7 cellular contexts compared by ENCODE assay signal in genomic region chr1:46183119-46183842, GRCh38. TPM values are rescaled to one million over a fixed set of nuclear protein-coding genes. Genes with fewer than 3 reads are reported as not detected.
DNase-seq lines count a peak whose midpoint lies in the region; ATAC-seq, FAIRE-seq and TF ChIP-seq lines count a peak whose summit lies in the region.

No MANE protein-coding gene starts in this region.

- WGBS in prostate gland, result 17% methylated on average over 7 of the region's 7 CpGs

- TF ChIP-seq CTCF in fibroblast of villous mesenchyme (IDR thresholded peaks at IDR 0.05; ENCODE audit: insufficient read depth, low read depth, low read length) (no peak), prostate gland (IDR thresholded peaks at IDR 0.05) (peak in 1 of 4 experiments; percentile 22), D721Med (IDR thresholded peaks at IDR 0.05; ENCODE audit: insufficient read depth, missing control alignments) (no peak)

- H3K27me3 ChIP-seq in prostate gland (replicated peaks; ENCODE audit: insufficient read depth), result no peaks in the 10 kb centered on the region

- no peak overlapping the region for H3K4me3 ChIP-seq in fibroblast of villous mesenchyme (ENCODE audit: low read depth, low read length)
- H3K4me3 ChIP-seq in prostate gland, result peak overlapping the region in 1 of 2 donors; percentile 7

- FAIRE-seq in D721Med (lab: Jason Lieb, UNC), result no peak

- no peaks in the 10 kb centered on the region for H3K36me3 ChIP-seq in prostate gland

- H3K4me1 ChIP-seq in prostate gland (replicated peaks), result peaks cover 47% of the 10 kb centered on the region

- H3K27ac ChIP-seq in prostate gland, result peak overlapping the region; percentile 93 to 94

- H3K9me3 ChIP-seq in prostate gland, result no peaks in the 10 kb centered on the region

- TF ChIP-seq POLR2A in prostate gland (IDR thresholded peaks at IDR 0.05) (peak; percentile 34), erythroblast (IDR thresholded peaks at IDR 0.05; ENCODE audit: low read length) (no peak)

- intact Hi-C loops in prostate gland (cut with DNase I), result loop anchor here (5.0 to 10.0 kb wide), 2 partner anchors 51 to 298 kb away; partner anchors contain the start of gene PIK3R3

- DNase-seq in HS-5 (ENCODE audit: low read depth), result peak; percentile 99
- peak; percentile 86 for DNase-seq in SHP77 treated with DMSO at 0.1 percent for 48 hours (lab: John Stamatoyannopoulos, UW)
- peak; percentile 87 for DNase-seq in fibroblast of villous mesenchyme (ENCODE audit: low read depth)
- DNase-seq in prostate gland (ENCODE audit: low spot score), result peak; percentile 97
- no peak for DNase-seq in D721Med (ENCODE audit: insufficient read length, low spot score)
- DNase-seq in erythroblast (lab: John Stamatoyannopoulos, UW), result no peak

- ATAC-seq in HG02588 (IDR thresholded peaks at IDR 0.05; ENCODE audit: unreplicated experiment), result no peak

RNA-seq across cellular contexts. Expression of gene P3R3URF, which starts 7.0 kb away (rescaled TPM):
- not detected in 2 replicates for total RNA-seq in fibroblast of villous mesenchyme
- not detected for total RNA-seq in prostate gland

RNA-seq across cellular contexts. Expression of gene TSPAN1, which starts 8.4 kb away (rescaled TPM):
- total RNA-seq in fibroblast of villous mesenchyme (0.32 and 0.43 TPM in 2 replicates), prostate gland (100 to 1,000 TPM in 1 of 2 donors, 10 to 100 TPM in 1; 77.2 to 322 TPM)

RNA-seq across cellular contexts. Expression of gene POMGNT1, which starts 15.0 kb away (rescaled TPM):
- total RNA-seq in fibroblast of villous mesenchyme (52.8 and 81.2 TPM in 2 replicates), prostate gland (100 to 1,000 TPM; 106 to 120 TPM)

RNA-seq across cellular contexts. Expression of gene LURAP1, which starts 19.9 kb away (rescaled TPM):
- total RNA-seq in fibroblast of villous mesenchyme, result 3.2 and 3.9 TPM in 2 replicates
- 10 to 100 TPM; 12.7 to 17.5 TPM for total RNA-seq in prostate gland

RNA-seq across cellular contexts. Expression of gene PIK3R3, which starts 50.9 kb away (rescaled TPM):
- 10.3 and 14.2 TPM in 2 replicates for total RNA-seq in fibroblast of villous mesenchyme
- total RNA-seq in prostate gland, result 10 to 100 TPM in 1 of 2 donors, 1 to 10 TPM in 1; 9.1 to 26.5 TPM

Comparison
In these comparisons a context has a peak if more than half of its experiments do, and no peak if none do; other contexts are left out.
1. DNase-seq: peak in HS-5 (single experiment), SHP77 treated with DMSO at 0.1 percent for 48 hours (single experiment), fibroblast of villous mesenchyme (single experiment) and prostate gland (single experiment); none in D721Med (single experiment) and erythroblast (0 of 2).
2. RNA of gene TSPAN1, which starts 8.4 kb away (total RNA-seq): 77.2 to 322 TPM in prostate gland; 0.32 to 0.43 TPM in fibroblast of villous mesenchyme; every median in the first group is over 10 times any median in the second.